25 cellular contexts compared by ENCODE assay signal in genomic region chr11:62605902-62606301, GRCh38.
"Had no signal": no experiment of that assay in that cellular context is flagged by ENCODE, and none has a peak within 500 bp of the region (broad histone marks: within the 10 kb centered on the region; RNA-seq: fewer than 3 reads in every experiment).

No MANE protein-coding gene starts in this region.

- H3K27me3 Mint-ChIP-seq: memory B cell; stimulated activated naive CD8-positive, alpha-beta T cell treated with anti-CD3 and anti-CD28 coated beads, Interleukin-15, amount 100 ng/mL, for 72 hours had no signal

- ATAC-seq: foreskin keratinocyte; gastroesophageal sphincter; natural killer cell; psoas muscle; right lobe of liver; stimulated activated naive CD8-positive, alpha-beta T cell treated with anti-CD3 and anti-CD28 coated beads, Interleukin-15, amount 100 ng/mL, for 72 hours; upper lobe of right lung had no signal

- H3K36me3 Mint-ChIP-seq: natural killer cell had no signal

- H3K27ac Mint-ChIP-seq: memory B cell; stimulated activated naive CD8-positive, alpha-beta T cell treated with anti-CD3 and anti-CD28 coated beads, Interleukin-15, amount 100 ng/mL, for 72 hours had no signal

- FAIRE-seq: endothelial cell of umbilical vein, keratinocyte, small intestine had no signal

- H3K27me3 ChIP-seq: esophagus muscularis mucosa, foreskin keratinocyte, gastroesophageal sphincter, right lobe of liver, suprapubic skin, transverse colon, upper lobe of right lung, uterus had no signal

- H3K36me3 ChIP-seq: right lobe of liver, transverse colon, uterus had no signal

- H3K4me3 Mint-ChIP-seq: immature natural killer cell; memory B cell; natural killer cell; stimulated activated naive CD8-positive, alpha-beta T cell treated with anti-CD3 and anti-CD28 coated beads, Interleukin-15, amount 100 ng/mL, for 72 hours had no signal

- H3K9me3 ChIP-seq: esophagus muscularis mucosa, gastroesophageal sphincter, psoas muscle, right lobe of liver, suprapubic skin, transverse colon, upper lobe of right lung, uterus had no signal

- H3K4me1 ChIP-seq: foreskin keratinocyte had no signal

- DNase-seq: dermis blood vessel endothelial cell; effector memory CD4-positive, alpha-beta T cell; foreskin keratinocyte; hypothalamus; immature natural killer cell; natural killer cell; nucleus accumbens; right lobe of liver; small intestine; stimulated activated CD4-positive, alpha-beta T cell treated with anti-CD3 and anti-CD28 coated beads, Interleukin-15, amount 100 ng/mL, for 24 hours; stimulated activated CD4-positive, alpha-beta T cell treated with anti-CD3 and anti-CD28 coated beads, Interleukin-2, amount 100 ng/mL, for 48 hours; stimulated activated naive CD4-positive, alpha-beta T cell; stimulated activated naive CD8-positive, alpha-beta T cell treated with anti-CD3 and anti-CD28 coated beads, Interleukin-15, amount 100 ng/mL, for 72 hours; transverse colon; upper lobe of right lung; uterus had no signal

- H3K9me3 Mint-ChIP-seq: immature natural killer cell; memory B cell; natural killer cell; stimulated activated naive CD8-positive, alpha-beta T cell treated with anti-CD3 and anti-CD28 coated beads, Interleukin-15, amount 100 ng/mL, for 72 hours had no signal

- H3K4me3 ChIP-seq: coronary artery, esophagus muscularis mucosa, gastroesophageal sphincter, lung, psoas muscle, right lobe of liver, suprapubic skin, transverse colon, upper lobe of right lung, uterus had no signal

- H3K27ac ChIP-seq: coronary artery, esophagus muscularis mucosa, foreskin keratinocyte, gastroesophageal sphincter, psoas muscle, right lobe of liver, suprapubic skin, transverse colon, upper lobe of right lung, uterus had no signal
